In genomic region chr12:64451687-64452558, GRCh38 we compare ENCODE assay signal across 1 cellular context.
A peak's percentile ranks its signal among the peaks of the same experiment; 100 is the strongest.
TF ChIP-seq lines count a peak whose summit lies in the region.

Gene TBK1 (plus strand): TSS chr12:64452120. CDS start chr12:64455871, 3,751 bp downstream.

TF ChIP-seq in GM12878, 131 proteins besides CTCF, POLR2A, EP300 and RAD21 (continued from another document):
- TF ChIP-seq FOXK2 (IDR thresholded peaks at IDR 0.05) = no peak
- TF ChIP-seq, protein P1, sequence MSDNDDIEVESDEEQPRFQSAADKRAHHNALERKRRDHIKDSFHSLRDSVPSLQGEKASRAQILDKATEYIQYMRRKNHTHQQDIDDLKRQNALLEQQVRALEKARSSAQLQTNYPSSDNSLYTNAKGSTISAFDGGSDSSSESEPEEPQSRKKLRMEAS (IDR thresholded peaks at IDR 0.05; ENCODE audit: low read depth, low read length) = peak; percentile 95
- TF ChIP-seq YBX1 (IDR thresholded peaks at IDR 0.05) = no peak
- TF ChIP-seq NFXL1 (IDR thresholded peaks at IDR 0.05; ENCODE audit: borderline replicate concordance) = peak; percentile 77; the same call in 1 of the 2 replicates
- TF ChIP-seq PML (IDR thresholded peaks at IDR 0.05; ENCODE audit: low read length) = 0 out of 2 replicates have a peak, but pooled peaks have one; percentile 47
- TF ChIP-seq, protein P2, sequence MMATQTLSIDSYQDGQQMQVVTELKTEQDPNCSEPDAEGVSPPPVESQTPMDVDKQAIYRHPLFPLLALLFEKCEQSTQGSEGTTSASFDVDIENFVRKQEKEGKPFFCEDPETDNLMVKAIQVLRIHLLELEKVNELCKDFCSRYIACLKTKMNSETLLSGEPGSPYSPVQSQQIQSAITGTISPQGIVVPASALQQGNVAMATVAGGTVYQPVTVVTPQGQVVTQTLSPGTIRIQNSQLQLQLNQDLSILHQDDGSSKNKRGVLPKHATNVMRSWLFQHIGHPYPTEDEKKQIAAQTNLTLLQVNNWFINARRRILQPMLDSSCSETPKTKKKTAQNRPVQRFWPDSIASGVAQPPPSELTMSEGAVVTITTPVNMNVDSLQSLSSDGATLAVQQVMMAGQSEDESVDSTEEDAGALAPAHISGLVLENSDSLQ (IDR thresholded peaks at IDR 0.05) = no peak
- no peak for TF ChIP-seq ZNF622 (IDR thresholded peaks at IDR 0.05)
- no peak for TF ChIP-seq HDAC2 (IDR thresholded peaks at IDR 0.05)
- TF ChIP-seq, protein P3, sequence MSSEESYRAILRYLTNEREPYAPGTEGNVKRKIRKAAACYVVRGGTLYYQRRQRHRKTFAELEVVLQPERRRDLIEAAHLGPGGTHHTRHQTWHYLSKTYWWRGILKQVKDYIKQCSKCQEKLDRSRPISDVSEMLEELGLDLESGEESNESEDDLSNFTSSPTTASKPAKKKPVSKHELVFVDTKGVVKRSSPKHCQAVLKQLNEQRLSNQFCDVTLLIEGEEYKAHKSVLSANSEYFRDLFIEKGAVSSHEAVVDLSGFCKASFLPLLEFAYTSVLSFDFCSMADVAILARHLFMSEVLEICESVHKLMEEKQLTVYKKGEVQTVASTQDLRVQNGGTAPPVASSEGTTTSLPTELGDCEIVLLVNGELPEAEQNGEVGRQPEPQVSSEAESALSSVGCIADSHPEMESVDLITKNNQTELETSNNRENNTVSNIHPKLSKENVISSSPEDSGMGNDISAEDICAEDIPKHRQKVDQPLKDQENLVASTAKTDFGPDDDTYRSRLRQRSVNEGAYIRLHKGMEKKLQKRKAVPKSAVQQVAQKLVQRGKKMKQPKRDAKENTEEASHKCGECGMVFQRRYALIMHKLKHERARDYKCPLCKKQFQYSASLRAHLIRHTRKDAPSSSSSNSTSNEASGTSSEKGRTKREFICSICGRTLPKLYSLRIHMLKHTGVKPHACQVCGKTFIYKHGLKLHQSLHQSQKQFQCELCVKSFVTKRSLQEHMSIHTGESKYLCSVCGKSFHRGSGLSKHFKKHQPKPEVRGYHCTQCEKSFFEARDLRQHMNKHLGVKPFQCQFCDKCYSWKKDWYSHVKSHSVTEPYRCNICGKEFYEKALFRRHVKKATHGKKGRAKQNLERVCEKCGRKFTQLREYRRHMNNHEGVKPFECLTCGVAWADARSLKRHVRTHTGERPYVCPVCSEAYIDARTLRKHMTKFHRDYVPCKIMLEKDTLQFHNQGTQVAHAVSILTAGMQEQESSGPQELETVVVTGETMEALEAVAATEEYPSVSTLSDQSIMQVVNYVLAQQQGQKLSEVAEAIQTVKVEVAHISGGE (CRISPR knock-in tag; IDR thresholded peaks at IDR 0.05) = no peak
- peak; percentile 50 for TF ChIP-seq SIN3A (IDR thresholded peaks at IDR 0.05; ENCODE audit: low read depth, low read length)
- 0 out of 2 replicates have a peak, but pooled peaks have one; percentile 9 for TF ChIP-seq CBX5 (IDR thresholded peaks at IDR 0.05; ENCODE audit: low read depth)
- no peak for TF ChIP-seq BCL11A (IDR thresholded peaks at IDR 0.05; ENCODE audit: low read depth, low read length)
- peak; percentile 58; the same call in 1 of the 2 replicates for TF ChIP-seq YY1 (IDR thresholded peaks at IDR 0.05; ENCODE audit: low read depth, low read length)
- no peak for TF ChIP-seq RCOR1 (conservative IDR thresholded peaks at IDR 0.05; ENCODE audit: low read depth, low read length)
- TF ChIP-seq, protein P4, sequence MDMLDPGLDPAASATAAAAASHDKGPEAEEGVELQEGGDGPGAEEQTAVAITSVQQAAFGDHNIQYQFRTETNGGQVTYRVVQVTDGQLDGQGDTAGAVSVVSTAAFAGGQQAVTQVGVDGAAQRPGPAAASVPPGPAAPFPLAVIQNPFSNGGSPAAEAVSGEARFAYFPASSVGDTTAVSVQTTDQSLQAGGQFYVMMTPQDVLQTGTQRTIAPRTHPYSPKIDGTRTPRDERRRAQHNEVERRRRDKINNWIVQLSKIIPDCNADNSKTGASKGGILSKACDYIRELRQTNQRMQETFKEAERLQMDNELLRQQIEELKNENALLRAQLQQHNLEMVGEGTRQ (IDR thresholded peaks at IDR 0.05; ENCODE audit: borderline replicate concordance, low read depth, low read length) = peak; percentile 91
- TF ChIP-seq ZNF274 (IDR thresholded peaks at IDR 0.05; ENCODE audit: insufficient read depth, insufficient read length) = no peak
- peak; percentile 93 for TF ChIP-seq NRF1 (conservative IDR thresholded peaks at IDR 0.05; ENCODE audit: low read depth, low read length)
- TF ChIP-seq ZNF592 (IDR thresholded peaks at IDR 0.05) = peak; percentile 72
- TF ChIP-seq ZZZ3 (IDR thresholded peaks at IDR 0.05; ENCODE audit: control insufficient read depth, insufficient read length, low read depth) = no peak
- no peak for TF ChIP-seq MYC (IDR thresholded peaks at IDR 0.05; ENCODE audit: insufficient read depth, insufficient read length, insufficient replicate concordance, low read length, severe bottlenecking)
- TF ChIP-seq NR2F1 (conservative IDR thresholded peaks at IDR 0.05) = peak; percentile 82
- TF ChIP-seq ATF7 (IDR thresholded peaks at IDR 0.05; ENCODE audit: low read depth) = no peak
- TF ChIP-seq, protein P5, sequence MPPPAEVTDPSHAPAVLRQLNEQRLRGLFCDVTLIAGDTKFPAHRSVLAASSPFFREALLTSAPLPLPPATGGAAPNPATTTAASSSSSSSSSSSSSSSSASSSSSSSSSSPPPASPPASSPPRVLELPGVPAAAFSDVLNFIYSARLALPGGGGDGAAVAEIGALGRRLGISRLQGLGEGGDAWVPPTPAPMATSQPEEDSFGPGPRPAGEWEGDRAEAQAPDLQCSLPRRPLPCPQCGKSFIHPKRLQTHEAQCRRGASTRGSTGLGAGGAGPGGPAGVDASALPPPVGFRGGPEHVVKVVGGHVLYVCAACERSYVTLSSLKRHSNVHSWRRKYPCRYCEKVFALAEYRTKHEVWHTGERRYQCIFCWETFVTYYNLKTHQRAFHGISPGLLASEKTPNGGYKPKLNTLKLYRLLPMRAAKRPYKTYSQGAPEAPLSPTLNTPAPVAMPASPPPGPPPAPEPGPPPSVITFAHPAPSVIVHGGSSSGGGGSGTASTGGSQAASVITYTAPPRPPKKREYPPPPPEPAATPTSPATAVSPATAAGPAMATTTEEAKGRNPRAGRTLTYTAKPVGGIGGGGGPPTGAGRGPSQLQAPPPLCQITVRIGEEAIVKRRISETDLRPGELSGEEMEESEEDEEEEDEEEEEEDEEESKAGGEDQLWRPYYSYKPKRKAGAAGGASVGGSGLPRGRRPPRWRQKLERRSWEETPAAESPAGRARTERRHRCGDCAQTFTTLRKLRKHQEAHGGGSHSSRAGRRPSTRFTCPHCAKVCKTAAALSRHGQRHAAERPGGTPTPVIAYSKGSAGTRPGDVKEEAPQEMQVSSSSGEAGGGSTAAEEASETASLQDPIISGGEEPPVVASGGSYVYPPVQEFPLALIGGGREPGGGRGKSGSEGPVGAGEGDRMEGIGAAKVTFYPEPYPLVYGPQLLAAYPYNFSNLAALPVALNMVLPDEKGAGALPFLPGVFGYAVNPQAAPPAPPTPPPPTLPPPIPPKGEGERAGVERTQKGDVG (CRISPR knock-in tag; IDR thresholded peaks at IDR 0.05) = no peak
- peak; percentile 92 for TF ChIP-seq ZSCAN29 (IDR thresholded peaks at IDR 0.05)
- TF ChIP-seq WRNIP1 (IDR thresholded peaks at IDR 0.05; ENCODE audit: borderline replicate concordance, low read depth, low read length) = no peak
- TF ChIP-seq ESRRA (IDR thresholded peaks at IDR 0.05; ENCODE audit: low read length) = no peak
